2 cellular contexts compared by ENCODE assay signal in the genomic region with DNA sequence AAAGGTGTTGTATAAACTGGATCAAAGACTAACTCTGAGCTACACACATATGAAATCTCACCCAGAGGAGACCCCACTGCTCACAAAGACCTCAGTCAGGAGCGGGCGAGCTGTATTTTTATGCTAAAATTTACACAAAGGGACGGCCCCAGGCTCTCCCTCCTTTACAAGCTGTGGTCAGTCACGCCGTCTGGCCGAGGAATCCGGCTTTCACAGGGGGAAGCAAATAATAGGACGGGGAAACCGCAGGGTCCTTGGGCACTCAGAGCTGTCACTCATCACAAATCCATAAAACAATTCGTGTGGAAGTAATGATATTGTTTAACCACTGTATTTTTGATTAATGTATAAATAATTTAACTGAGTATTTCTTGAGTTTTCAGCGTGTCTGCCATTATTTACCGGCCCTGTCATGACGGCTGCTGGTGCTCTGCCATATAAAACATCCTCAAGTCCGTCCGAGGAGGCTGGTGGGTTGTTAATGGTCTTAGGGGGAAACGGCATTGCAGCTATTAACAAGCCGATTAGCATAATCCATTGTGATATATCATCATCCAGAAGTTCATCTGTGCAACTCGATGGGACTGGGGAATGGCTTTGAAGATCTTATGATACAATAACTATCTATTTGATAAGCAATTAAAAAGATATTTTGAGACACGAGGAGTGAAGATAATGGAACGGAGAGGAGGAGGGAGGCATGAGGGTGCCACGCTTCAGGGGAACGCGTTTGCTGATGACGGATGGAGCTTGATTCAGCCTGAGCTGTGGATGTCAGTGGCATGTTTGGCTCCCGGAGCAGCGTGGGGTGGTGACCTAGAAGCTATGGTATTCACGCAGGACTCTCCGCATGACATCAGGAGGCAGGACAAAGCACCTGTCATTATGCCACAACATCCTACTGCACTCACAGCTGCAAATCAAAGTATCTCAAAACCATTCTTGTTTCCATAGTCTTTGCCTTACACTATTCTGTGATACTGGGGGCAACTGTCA.
TF ChIP-seq lines count a peak whose summit lies in the region.

No MANE protein-coding gene starts in this region.

TF ChIP-seq in GM23338, 12 proteins besides CTCF, POLR2A, EP300 and RAD21:
- TF ChIP-seq ZNF114 (CRISPR knock-in tag; IDR thresholded peaks at IDR 0.05) (no peak), STAT1 (IDR thresholded peaks at IDR 0.05; ENCODE audit: unreplicated experiment) (no peak)

TF ChIP-seq in IMR-90, 13 proteins besides CTCF, POLR2A, EP300 and RAD21:
- no peak for TF ChIP-seq RFX5 (IDR thresholded peaks at IDR 0.05; ENCODE audit: low read depth, low read length)
- no peak for TF ChIP-seq BHLHE40 (IDR thresholded peaks at IDR 0.05; ENCODE audit: low read depth, low read length)
- no peak for TF ChIP-seq MAFK (IDR thresholded peaks at IDR 0.05; ENCODE audit: low read depth, low read length)
- no peak for TF ChIP-seq RCOR1 (IDR thresholded peaks at IDR 0.05; ENCODE audit: insufficient replicate concordance, low read length)
- TF ChIP-seq SMC3 (IDR thresholded peaks at IDR 0.05; ENCODE audit: low read depth, low read length), result no peak
- TF ChIP-seq CEBPB (IDR thresholded peaks at IDR 0.05; ENCODE audit: low read depth, low read length), result no peak
- TF ChIP-seq FOS (IDR thresholded peaks at IDR 0.05; ENCODE audit: low read depth, low read length), result no peak
- TF ChIP-seq MXI1 (IDR thresholded peaks at IDR 0.05; ENCODE audit: borderline replicate concordance, low read depth, low read length), result no peak
- TF ChIP-seq NFE2L2 (IDR thresholded peaks at IDR 0.05; ENCODE audit: low read depth, low read length), result no peak
- TF ChIP-seq CHD1 (IDR thresholded peaks at IDR 0.05; ENCODE audit: low read depth, low read length), result no peak
- TF ChIP-seq, protein P1, sequence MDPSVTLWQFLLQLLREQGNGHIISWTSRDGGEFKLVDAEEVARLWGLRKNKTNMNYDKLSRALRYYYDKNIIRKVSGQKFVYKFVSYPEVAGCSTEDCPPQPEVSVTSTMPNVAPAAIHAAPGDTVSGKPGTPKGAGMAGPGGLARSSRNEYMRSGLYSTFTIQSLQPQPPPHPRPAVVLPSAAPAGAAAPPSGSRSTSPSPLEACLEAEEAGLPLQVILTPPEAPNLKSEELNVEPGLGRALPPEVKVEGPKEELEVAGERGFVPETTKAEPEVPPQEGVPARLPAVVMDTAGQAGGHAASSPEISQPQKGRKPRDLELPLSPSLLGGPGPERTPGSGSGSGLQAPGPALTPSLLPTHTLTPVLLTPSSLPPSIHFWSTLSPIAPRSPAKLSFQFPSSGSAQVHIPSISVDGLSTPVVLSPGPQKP (IDR thresholded peaks at IDR 0.05; ENCODE audit: borderline replicate concordance, low read depth, low read length), result no peak
- no peak for TF ChIP-seq MAZ (IDR thresholded peaks at IDR 0.05; ENCODE audit: borderline replicate concordance, low read depth, low read length)
- TF ChIP-seq, protein P2, sequence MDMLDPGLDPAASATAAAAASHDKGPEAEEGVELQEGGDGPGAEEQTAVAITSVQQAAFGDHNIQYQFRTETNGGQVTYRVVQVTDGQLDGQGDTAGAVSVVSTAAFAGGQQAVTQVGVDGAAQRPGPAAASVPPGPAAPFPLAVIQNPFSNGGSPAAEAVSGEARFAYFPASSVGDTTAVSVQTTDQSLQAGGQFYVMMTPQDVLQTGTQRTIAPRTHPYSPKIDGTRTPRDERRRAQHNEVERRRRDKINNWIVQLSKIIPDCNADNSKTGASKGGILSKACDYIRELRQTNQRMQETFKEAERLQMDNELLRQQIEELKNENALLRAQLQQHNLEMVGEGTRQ (IDR thresholded peaks at IDR 0.05; ENCODE audit: low read depth, low read length), result no peak
TF ChIP-seq in IMR-90: peak in this region for 0.
